In the genomic region with DNA sequence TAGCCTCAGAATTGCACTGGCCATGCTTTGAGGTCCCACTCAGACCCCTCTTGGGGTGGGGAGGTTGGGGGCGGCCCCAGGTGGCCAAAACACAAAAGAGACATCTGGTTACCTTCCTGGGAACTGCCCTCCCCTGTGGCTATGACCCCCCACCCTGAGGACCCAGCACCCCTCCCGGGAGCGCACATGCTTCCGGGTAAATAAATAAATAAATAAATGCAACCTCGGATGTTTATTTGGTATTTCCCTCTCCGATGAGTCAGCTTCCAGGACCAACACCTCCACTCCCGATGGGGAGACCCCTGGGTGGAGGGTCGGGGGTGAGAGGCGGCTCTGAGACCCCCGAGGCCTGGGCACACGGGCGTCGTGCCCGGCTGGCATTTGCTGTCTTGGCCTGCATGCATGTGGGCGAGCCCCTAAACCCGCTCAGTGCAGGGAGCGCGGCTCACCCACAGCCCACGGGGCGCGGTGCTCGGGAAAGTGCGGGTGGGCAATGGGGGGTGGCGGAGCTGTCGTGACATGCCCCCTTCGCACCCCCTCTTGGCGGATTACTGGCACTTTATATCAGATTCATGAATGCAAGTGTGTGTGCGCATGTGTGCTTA, we compare ENCODE assay signal across 17 cellular contexts.
DNase-seq lines count a peak whose midpoint lies in the region; ATAC-seq and TF ChIP-seq lines count a peak whose summit lies in the region.
"Had no signal": no experiment of that assay in that cellular context is flagged by ENCODE, and none has a peak within 500 bp of the region (broad histone marks: within the 10 kb centered on the region; RNA-seq: fewer than 3 reads in every experiment).

No MANE protein-coding gene starts in this region.

- no peak overlapping the region for H3K18ac ChIP-seq in IMR-90 (ENCODE audit: low read depth, low read length)

- no peak overlapping the region for H3K4me3 Mint-ChIP-seq in CD4-positive, CD25-positive, alpha-beta regulatory T cell
- H3K4me3 Mint-ChIP-seq in endothelial cell (ENCODE audit: unreplicated experiment), result no peak overlapping the region
- H3K4me3 Mint-ChIP-seq in naive thymus-derived CD4-positive, alpha-beta T cell, result no peak overlapping the region

- POLR2A ChIA-PET in IMR-90 (lab: Charles Lee; ENCODE audit: unreplicated experiment), result no interaction called here
- POLR2A ChIA-PET in naive thymus-derived CD4-positive, alpha-beta T cell (lab: Charles Lee), result no interaction called here

- no peak for TF ChIP-seq RAD21 in IMR-90 (IDR thresholded peaks at IDR 0.05; ENCODE audit: low read length)

- no peak overlapping the region for H2AK9ac ChIP-seq in IMR-90 (replicated peaks; ENCODE audit: low read depth, low read length, poor library complexity)

- H3K27ac Mint-ChIP-seq in CD4-positive, CD25-positive, alpha-beta regulatory T cell, result peak overlapping the region in 2 of 3 donors; percentile 65 to 74
- peak overlapping the region; percentile 7 for H3K27ac Mint-ChIP-seq in endothelial cell (ENCODE audit: unreplicated experiment)
- H3K27ac Mint-ChIP-seq in naive thymus-derived CD4-positive, alpha-beta T cell, result peak overlapping the region in 5 of 9 donors; percentile 42 to 76 (median 69)

- no peak overlapping the region for H3K14ac ChIP-seq in IMR-90 (replicated peaks; ENCODE audit: low read depth, low read length)

- no peak overlapping the region for H3K56ac ChIP-seq in IMR-90 (ENCODE audit: extremely low read depth, insufficient read depth, low read length)

- dilution Hi-C loops in IMR-90 (cut with HindIII; ENCODE audit: low sequenced_read_pairs, unreplicated experiment), result no loop called here

- TF ChIP-seq POLR2A in IMR-90 (IDR thresholded peaks at IDR 0.05; ENCODE audit: low read depth, low read length) (no peak), prostate gland (IDR thresholded peaks at IDR 0.05) (no peak)

- no peak overlapping the region for H4K91ac ChIP-seq in IMR-90 (ENCODE audit: insufficient read depth, low read depth, low read length)

- no peak overlapping the region for H3K4me2 ChIP-seq in IMR-90 (ENCODE audit: low read depth, low read length)
- H3K4me2 ChIP-seq: A549, PC-9 had no signal

- peaks cover 0 to 2% (median 0%) of the 10 kb centered on the region in 7 donors for H3K9me3 Mint-ChIP-seq in CD4-positive, CD25-positive, alpha-beta regulatory T cell
- H3K9me3 Mint-ChIP-seq in endothelial cell (ENCODE audit: unreplicated experiment), result no peaks in the 10 kb centered on the region
- H3K9me3 Mint-ChIP-seq in naive thymus-derived CD4-positive, alpha-beta T cell, result peaks cover 0 to 8% (median 0%) of the 10 kb centered on the region in 11 donors

- no peak overlapping the region for H3K4ac ChIP-seq in IMR-90 (ENCODE audit: low read depth, low read length)

- BruUV-seq in IMR-90 (replicated peaks; lab: Mats Ljungman, UMichigan), result TSS peak; percentile 27

- no peak overlapping the region for H2BK20ac ChIP-seq in IMR-90 (ENCODE audit: low read depth, low read length)

- intact Hi-C loops in IMR-90 (cut with micrococcal nuclease) (no loop called here), prostate gland (cut with DNase I) (no loop called here)
- intact Hi-C loops in naive thymus-derived CD4-positive, alpha-beta T cell (cut with micrococcal nuclease), result loop anchor here in 1 of 2 donors (5.0 to 10.0 kb wide), 2 partner anchors 288 to 990 kb away; a partner anchor contains a TSS

- H3K9me3 ChIP-seq in CD4-positive, CD25-positive, alpha-beta regulatory T cell (ENCODE audit: control insufficient read depth in 2 of 2, low read length in 2 of 2), result no peaks in the 10 kb centered on the region
- H3K9me3 ChIP-seq in IMR-90 (ENCODE audit: control insufficient read depth, insufficient read depth, low read length) (no peaks in the 10 kb centered on the region), prostate gland (no peaks in the 10 kb centered on the region)
- no peaks in the 10 kb centered on the region for H3K9me3 ChIP-seq in naive thymus-derived CD4-positive, alpha-beta T cell (ENCODE audit: control insufficient read depth in 2 of 3, low read length in 3 of 3)
- H3K9me3 ChIP-seq: A549 had no signal

- H4K20me1 ChIP-seq in IMR-90 (ENCODE audit: insufficient read depth, low read length), result no peaks in the 10 kb centered on the region

- no peak overlapping the region for H2AFZ ChIP-seq in IMR-90 (replicated peaks; ENCODE audit: low read length, poor library complexity)
- H2AFZ ChIP-seq: PC-9 had no signal

- no peak overlapping the region for H3K4me3 ChIP-seq in CD4-positive, CD25-positive, alpha-beta regulatory T cell (ENCODE audit: low read depth, low read length)
- H3K4me3 ChIP-seq in IMR-90 (ENCODE audit: insufficient read depth, low read depth, low read length) (no peak overlapping the region), prostate gland (no peak overlapping the region)
- H3K4me3 ChIP-seq in naive thymus-derived CD4-positive, alpha-beta T cell (ENCODE audit: low read length), result no peak overlapping the region
- H3K4me3 ChIP-seq: A549, BLaER1, PC-9 had no signal

- H3K27ac ChIP-seq in CD4-positive, CD25-positive, alpha-beta regulatory T cell (ENCODE audit: insufficient read depth, low read length, poor library complexity, severe bottlenecking), result no peak overlapping the region
- H3K27ac ChIP-seq in IMR-90 (ENCODE audit: insufficient read depth, low read length), result no peak overlapping the region
- H3K27ac ChIP-seq in naive thymus-derived CD4-positive, alpha-beta T cell (ENCODE audit: low read depth, low read length), result no peak overlapping the region
- no peak overlapping the region for H3K27ac ChIP-seq in prostate gland
- H3K27ac ChIP-seq: A549, BLaER1, HL-60, PC-9 had no signal

- H3K27me3 ChIP-seq in CD4-positive, CD25-positive, alpha-beta regulatory T cell (ENCODE audit: control insufficient read depth, insufficient read depth, low read length), result no peaks in the 10 kb centered on the region
- H3K27me3 ChIP-seq in IMR-90 (ENCODE audit: control insufficient read depth, insufficient read depth, low read length), result no peaks in the 10 kb centered on the region
- H3K27me3 ChIP-seq in naive thymus-derived CD4-positive, alpha-beta T cell (ENCODE audit: control insufficient read depth in 2 of 2, insufficient read depth in 2 of 2, low read length in 2 of 2), result no peaks in the 10 kb centered on the region
- H3K27me3 ChIP-seq in prostate gland (replicated peaks; ENCODE audit: insufficient read depth), result no peaks in the 10 kb centered on the region
- H3K27me3 ChIP-seq: BLaER1 had no signal

- H3K9ac ChIP-seq in IMR-90 (ENCODE audit: low read depth, low read length), result no peak overlapping the region
- H3K9ac ChIP-seq: BLaER1 had no signal

- TF ChIP-seq CTCF in IMR-90 (conservative IDR thresholded peaks at IDR 0.05; ENCODE audit: low read depth, low read length), result no peak
- no peak for TF ChIP-seq CTCF in endothelial cell (IDR thresholded peaks at IDR 0.05; ENCODE audit: unreplicated experiment)
- no peak for TF ChIP-seq CTCF in prostate gland (IDR thresholded peaks at IDR 0.05)

- peaks cover 4 to 28% (median 18%) of the 10 kb centered on the region in 4 donors for H3K4me1 Mint-ChIP-seq in CD4-positive, CD25-positive, alpha-beta regulatory T cell
- H3K4me1 Mint-ChIP-seq in endothelial cell (ENCODE audit: unreplicated experiment), result peaks cover 6% of the 10 kb centered on the region
- peaks cover 9 to 34% (median 24%) of the 10 kb centered on the region in 7 donors for H3K4me1 Mint-ChIP-seq in naive thymus-derived CD4-positive, alpha-beta T cell

- H4K8ac ChIP-seq in IMR-90 (ENCODE audit: low read depth in 2 of 2, low read length in 2 of 2), result no peak overlapping the region

- no peak overlapping the region for H4K5ac ChIP-seq in IMR-90 (ENCODE audit: low read depth, low read length)

- H2BK120ac ChIP-seq in IMR-90 (ENCODE audit: low read depth, low read length), result no peak overlapping the region

- H2AK5ac ChIP-seq in IMR-90 (ENCODE audit: low read depth, low read length), result no peak overlapping the region

- H3K36me3 Mint-ChIP-seq in CD4-positive, CD25-positive, alpha-beta regulatory T cell, result peaks cover 5% of the 10 kb centered on the region
- H3K36me3 Mint-ChIP-seq in endothelial cell (ENCODE audit: low read depth, unreplicated experiment), result peaks cover 3% of the 10 kb centered on the region
- peaks cover 0 to 18% (median 11%) of the 10 kb centered on the region in 5 donors for H3K36me3 Mint-ChIP-seq in naive thymus-derived CD4-positive, alpha-beta T cell

- no peak for ATAC-seq in CD4-positive, CD25-positive, alpha-beta regulatory T cell (ENCODE audit: low read depth in 2 of 2)
- ATAC-seq in IMR-90 (ENCODE audit: low read depth) (no peak), GM19035 (IDR thresholded peaks at IDR 0.05; ENCODE audit: unreplicated experiment) (no peak)
- ATAC-seq in naive thymus-derived CD4-positive, alpha-beta T cell, result no peak
- ATAC-seq: A549 had no signal

- peaks cover 6% of the 10 kb centered on the region; the same call in 1 of the 2 replicates for H3K9me1 ChIP-seq in IMR-90 (ENCODE audit: insufficient read depth, low read length)

- H3K79me1 ChIP-seq in IMR-90 (ENCODE audit: low read depth in 1 of 2, low read length in 2 of 2), result peaks cover 3 to 10% of the 10 kb centered on the region in 2 experiments; a peak in 2 of 4 replicates

- peaks cover 11% of the 10 kb centered on the region for H3K27me3 Mint-ChIP-seq in CD4-positive, CD25-positive, alpha-beta regulatory T cell
- H3K27me3 Mint-ChIP-seq in endothelial cell (ENCODE audit: unreplicated experiment), result no peaks in the 10 kb centered on the region
- H3K27me3 Mint-ChIP-seq in naive thymus-derived CD4-positive, alpha-beta T cell, result no peaks in the 10 kb centered on the region

- WGBS in IMR-90 (ENCODE audit: extremely low coverage in 2 of 2, insufficient read length in 1 of 2), 2 experiments, result 90% methylated on average over 14 of the region's 28 CpGs; no CpG with 5 or more reads in 1 of the 2 experiments
- WGBS in prostate gland, result 93% methylated on average over 28 of the region's 28 CpGs

- H2BK15ac ChIP-seq in IMR-90 (ENCODE audit: low read depth, low read length), result no peak overlapping the region

- in situ Hi-C loops in IMR-90 (cut with MboI; ENCODE audit: low sequenced_read_pairs), result no loop called here

- CTCF ChIA-PET in IMR-90 (lab: Yijun Ruan, JAX), result no interaction called here
- CTCF ChIA-PET in naive thymus-derived CD4-positive, alpha-beta T cell (lab: Charles Lee), result interaction anchor here (0.7 kb wide), 1 partner anchor 192 kb away, joined by 3 read pairs; no protein-coding TSS in a partner anchor

- H3K4me1 ChIP-seq in CD4-positive, CD25-positive, alpha-beta regulatory T cell (ENCODE audit: control insufficient read depth, insufficient read depth, low read length, poor library complexity, severe bottlenecking), result peaks cover 13% of the 10 kb centered on the region
- H3K4me1 ChIP-seq in IMR-90 (ENCODE audit: control insufficient read depth, insufficient read depth, low read length) (peaks cover 6% of the 10 kb centered on the region), prostate gland (replicated peaks) (no peaks in the 10 kb centered on the region)
- peaks cover 15 to 23% of the 10 kb centered on the region in 2 donors for H3K4me1 ChIP-seq in naive thymus-derived CD4-positive, alpha-beta T cell (ENCODE audit: control insufficient read depth in 2 of 2, insufficient read depth in 2 of 2, low read length in 2 of 2)

- H3K23ac ChIP-seq in IMR-90 (ENCODE audit: low read depth, low read length), result no peak overlapping the region

- H3K36me3 ChIP-seq in CD4-positive, CD25-positive, alpha-beta regulatory T cell (ENCODE audit: control insufficient read depth, insufficient read depth, low read length), result no peaks in the 10 kb centered on the region
- peaks cover 17% of the 10 kb centered on the region for H3K36me3 ChIP-seq in IMR-90 (ENCODE audit: control insufficient read depth, insufficient read depth, low read length)
- H3K36me3 ChIP-seq in naive thymus-derived CD4-positive, alpha-beta T cell (ENCODE audit: control insufficient read depth in 2 of 3, insufficient read depth in 3 of 3, low read length in 3 of 3), result no peaks in the 10 kb centered on the region
- H3K36me3 ChIP-seq in prostate gland, result no peaks in the 10 kb centered on the region

- DNase-seq in CD4-positive, CD25-positive, alpha-beta regulatory T cell, result no peak
- no peak for DNase-seq in IMR-90
- no peak for DNase-seq in endothelial cell (ENCODE audit: low spot score)
- no peak for DNase-seq in naive thymus-derived CD4-positive, alpha-beta T cell
- no peak for DNase-seq in NOMO-1 (lab: John Stamatoyannopoulos, UW; ENCODE audit: unreplicated experiment in 2 of 2)
- no peak for DNase-seq in stimulated activated CD4-positive, alpha-beta T cell treated with anti-CD3 and anti-CD28 coated beads, Interleukin-4, amount 100 ng/mL, for 4 hours
- no peak for DNase-seq in prostate gland (ENCODE audit: low spot score)
- DNase-seq: DND-41, NCI-H1417 treated with DMSO at 0.1 percent for 48 hours, NCI-H187 treated with DMSO at 0.1 percent for 48 hours, NCI-H2227 treated with DMSO at 0.1 percent for 48 hours, NCI-H524, PC-9 had no signal

- H2BK5ac ChIP-seq in IMR-90 (ENCODE audit: low read depth, low read length, poor library complexity, severe bottlenecking), result no peak overlapping the region

Comparison
In these comparisons a context has a peak if more than half of its experiments do, and no peak if none do; other contexts are left out.
1. H3K27ac Mint-ChIP-seq: peak in every context shown above with its lines; median percentile 70 in CD4-positive, CD25-positive, alpha-beta regulatory T cell; 69 in naive thymus-derived CD4-positive, alpha-beta T cell; 7 in endothelial cell.